ENCODE assay signal across 24 cellular contexts in the genomic region with DNA sequence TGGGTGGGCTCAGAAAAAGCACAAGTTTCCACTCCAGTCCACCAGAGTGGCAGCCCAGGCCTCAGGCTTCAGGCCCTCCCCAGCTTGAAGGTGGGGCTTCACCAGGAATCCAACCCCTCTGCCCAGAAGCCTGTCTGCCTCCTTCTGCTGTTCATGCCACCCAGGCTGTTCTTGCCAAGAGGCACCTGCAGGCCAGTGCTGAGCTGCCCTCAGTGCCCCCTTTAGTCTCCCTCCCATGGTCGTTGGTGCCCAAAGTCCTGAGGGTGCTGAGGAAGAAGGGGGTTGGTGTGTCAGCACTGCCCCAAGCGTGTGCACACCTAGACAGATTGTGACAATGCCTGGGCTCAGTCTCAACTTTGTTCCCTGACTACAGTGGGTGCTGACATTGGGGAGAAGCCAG.
"Had no signal": no experiment of that assay in that cellular context is flagged by ENCODE, and none has a peak within 500 bp of the region (broad histone marks: within the 10 kb centered on the region; RNA-seq: fewer than 3 reads in every experiment).

No MANE protein-coding gene starts in this region.

- ATAC-seq: left ventricle myocardium superior; psoas muscle; right cardiac atrium; stimulated activated naive CD8-positive, alpha-beta T cell treated with anti-CD3 and anti-CD28 coated beads, Interleukin-15, amount 100 ng/mL, for 72 hours had no signal

- H3K36me3 Mint-ChIP-seq: immature natural killer cell, neural progenitor cell had no signal

- H3K9me3 ChIP-seq: esophagus squamous epithelium, lower lobe of right lung, ovary, suprapubic skin, transverse colon, vagina had no signal

- H3K4me3 ChIP-seq: coronary artery, esophagus squamous epithelium, lower lobe of right lung, neural progenitor cell, ovary, psoas muscle, skin epidermis, spleen, suprapubic skin, transverse colon, vagina had no signal

- H3K27me3 Mint-ChIP-seq: stimulated activated naive CD8-positive, alpha-beta T cell treated with anti-CD3 and anti-CD28 coated beads, Interleukin-15, amount 100 ng/mL, for 72 hours had no signal

- H3K4me3 Mint-ChIP-seq: immature natural killer cell; nephron; neural progenitor cell; stimulated activated naive CD8-positive, alpha-beta T cell treated with anti-CD3 and anti-CD28 coated beads, Interleukin-15, amount 100 ng/mL, for 72 hours had no signal

- H3K27ac ChIP-seq: coronary artery, esophagus squamous epithelium, lower lobe of right lung, neural progenitor cell, ovary, psoas muscle, skin epidermis, spleen, suprapubic skin, transverse colon, vagina had no signal

- H3K27ac Mint-ChIP-seq: immature natural killer cell, nephron, neural progenitor cell had no signal

- H3K4me1 Mint-ChIP-seq: immature natural killer cell; nephron; neural progenitor cell; stimulated activated naive CD8-positive, alpha-beta T cell treated with anti-CD3 and anti-CD28 coated beads, Interleukin-15, amount 100 ng/mL, for 72 hours had no signal

- H3K36me3 ChIP-seq: esophagus squamous epithelium, lower lobe of right lung, neural progenitor cell, ovary, spleen, suprapubic skin, transverse colon, vagina had no signal

- H3K4me1 ChIP-seq: esophagus squamous epithelium, lower lobe of right lung, neural progenitor cell, psoas muscle, spleen, suprapubic skin, transverse colon, vagina had no signal

- DNase-seq: dermis blood vessel endothelial cell; effector memory CD4-positive, alpha-beta T cell; erythroblast; esophagus squamous epithelium; foreskin melanocyte; hypothalamus; immature natural killer cell; left ventricle myocardium superior; lower lobe of right lung; nucleus accumbens; ovary; spleen; stimulated activated CD4-positive, alpha-beta T cell treated with anti-CD3 and anti-CD28 coated beads, Interleukin-4, amount 100 ng/mL, for 4 hours; stimulated activated naive CD4-positive, alpha-beta T cell; stimulated activated naive CD8-positive, alpha-beta T cell treated with anti-CD3 and anti-CD28 coated beads, Interleukin-15, amount 100 ng/mL, for 72 hours; transverse colon had no signal

- H3K9me3 Mint-ChIP-seq: nephron, neural progenitor cell had no signal

- H3K27me3 ChIP-seq: esophagus squamous epithelium, neural progenitor cell, ovary, spleen, suprapubic skin, transverse colon, vagina had no signal
